In genomic region chr7:17560516-17560915, GRCh38 we compare ENCODE assay signal across 1 cellular context.
A peak's percentile ranks its signal among the peaks of the same experiment; 100 is the strongest.
TF ChIP-seq lines count a peak whose summit lies in the region.

No MANE protein-coding gene starts in this region.

TF ChIP-seq in IMR-90, 13 proteins besides CTCF, POLR2A, EP300 and RAD21:
- TF ChIP-seq FOS (IDR thresholded peaks at IDR 0.05; ENCODE audit: low read depth, low read length) (no peak), CEBPB (IDR thresholded peaks at IDR 0.05; ENCODE audit: low read depth, low read length) (peak; percentile 63; the same call in 1 of the 2 replicates)
